In the genomic region with DNA sequence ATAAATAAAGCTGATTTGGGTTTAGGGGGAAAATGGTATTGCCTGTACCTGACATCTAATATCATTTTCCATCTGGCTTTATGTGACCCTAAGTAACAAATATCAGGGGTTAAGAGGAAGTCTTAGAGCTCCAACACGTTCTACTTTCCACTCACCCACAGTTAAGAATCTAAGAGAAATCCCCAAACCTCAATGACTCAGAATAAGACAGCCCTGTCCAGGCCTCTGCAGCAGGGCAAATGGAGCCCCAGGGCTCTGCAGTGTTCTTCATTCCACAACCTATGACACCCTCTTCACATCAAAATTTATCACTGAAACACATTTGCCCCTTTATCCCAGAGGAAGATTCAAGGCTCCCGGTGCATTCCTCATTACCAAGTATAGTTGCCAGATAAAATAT, we compare ENCODE assay signal across 9 cellular contexts. TPM values are rescaled to one million over a fixed set of nuclear protein-coding genes. Genes with fewer than 3 reads are reported as not detected.
A peak's percentile ranks its signal among the peaks of the same experiment; 100 is the strongest.
DNase-seq lines count a peak whose midpoint lies in the region; ATAC-seq and TF ChIP-seq lines count a peak whose summit lies in the region.
"Had no signal": no experiment of that assay in that cellular context is flagged by ENCODE, and none has a peak within 500 bp of the region (broad histone marks: within the 10 kb centered on the region; RNA-seq: fewer than 3 reads in every experiment).

No MANE protein-coding gene starts in this region.

- peak; percentile 100 for ATAC-seq in GM21360 (IDR thresholded peaks at IDR 0.05; ENCODE audit: unreplicated experiment)
- ATAC-seq in HG03460 (IDR thresholded peaks at IDR 0.05; ENCODE audit: unreplicated experiment), result peak; percentile 99
- peak; percentile 94 for ATAC-seq in activated naive CD8-positive, alpha-beta T cell treated with anti-CD3 and anti-CD28 coated beads, Interleukin-2, amount 50 U/mL, for 24 hours

- H3K27me3 Mint-ChIP-seq in CD14-positive monocyte (ENCODE audit: low read depth in 3 of 3), result no peaks in the 10 kb centered on the region
- peaks cover 8% of the 10 kb centered on the region for H3K27me3 Mint-ChIP-seq in activated naive CD8-positive, alpha-beta T cell treated with anti-CD3 and anti-CD28 coated beads, Interleukin-2, amount 50 U/mL, for 24 hours

- DNase-seq in CD14-positive monocyte (ENCODE audit: low spot score) (no peak), NCI-H2081 treated with DMSO at 0.1 percent for 48 hours (lab: John Stamatoyannopoulos, UW) (no peak), DMS79 (lab: John Stamatoyannopoulos, UW) (no peak), GM19240 (ENCODE audit: insufficient read length, low spot score) (no peak), Ammon's horn (ENCODE audit: low spot score) (no peak)
- no peak for DNase-seq in activated naive CD8-positive, alpha-beta T cell treated with anti-CD3 and anti-CD28 coated beads, Interleukin-2, amount 50 U/mL, for 24 hours
- DNase-seq: pancreas had no signal

- intact Hi-C loops in CD14-positive monocyte (cut with micrococcal nuclease), result no loop called here

- no peaks in the 10 kb centered on the region for H3K36me3 Mint-ChIP-seq in CD14-positive monocyte
- H3K36me3 Mint-ChIP-seq in activated naive CD8-positive, alpha-beta T cell treated with anti-CD3 and anti-CD28 coated beads, Interleukin-2, amount 50 U/mL, for 24 hours (ENCODE audit: low read depth), result no peaks in the 10 kb centered on the region

- H3K4me3 Mint-ChIP-seq in CD14-positive monocyte, result no peak overlapping the region
- no peak overlapping the region for H3K4me3 Mint-ChIP-seq in activated naive CD8-positive, alpha-beta T cell treated with anti-CD3 and anti-CD28 coated beads, Interleukin-2, amount 50 U/mL, for 24 hours

- no peak for TF ChIP-seq CTCF in CD14-positive monocyte (IDR thresholded peaks at IDR 0.05)

- peaks cover 62% of the 10 kb centered on the region for H3K4me1 Mint-ChIP-seq in CD14-positive monocyte
- H3K4me1 Mint-ChIP-seq in activated naive CD8-positive, alpha-beta T cell treated with anti-CD3 and anti-CD28 coated beads, Interleukin-2, amount 50 U/mL, for 24 hours, result peaks cover 6% of the 10 kb centered on the region

- peak overlapping the region; percentile 66 to 91 (median 81) for H3K27ac Mint-ChIP-seq in CD14-positive monocyte
- H3K27ac Mint-ChIP-seq in activated naive CD8-positive, alpha-beta T cell treated with anti-CD3 and anti-CD28 coated beads, Interleukin-2, amount 50 U/mL, for 24 hours, result no peak overlapping the region

- H3K9me3 Mint-ChIP-seq in CD14-positive monocyte, result peaks cover 0 to 4% (median 2%) of the 10 kb centered on the region in 7 donors
- H3K9me3 Mint-ChIP-seq in activated naive CD8-positive, alpha-beta T cell treated with anti-CD3 and anti-CD28 coated beads, Interleukin-2, amount 50 U/mL, for 24 hours, result no peaks in the 10 kb centered on the region

RNA-seq across cellular contexts. Expression of gene TENT5A, which starts 20.3 kb away (rescaled TPM):
- 10 to 100 TPM in 1 of 2 donors, 1 to 10 TPM in 1; 9.1 to 12.1 TPM for polyA plus RNA-seq in CD14-positive monocyte
